ENCODE assay signal across 1 cellular context in the genomic region with DNA sequence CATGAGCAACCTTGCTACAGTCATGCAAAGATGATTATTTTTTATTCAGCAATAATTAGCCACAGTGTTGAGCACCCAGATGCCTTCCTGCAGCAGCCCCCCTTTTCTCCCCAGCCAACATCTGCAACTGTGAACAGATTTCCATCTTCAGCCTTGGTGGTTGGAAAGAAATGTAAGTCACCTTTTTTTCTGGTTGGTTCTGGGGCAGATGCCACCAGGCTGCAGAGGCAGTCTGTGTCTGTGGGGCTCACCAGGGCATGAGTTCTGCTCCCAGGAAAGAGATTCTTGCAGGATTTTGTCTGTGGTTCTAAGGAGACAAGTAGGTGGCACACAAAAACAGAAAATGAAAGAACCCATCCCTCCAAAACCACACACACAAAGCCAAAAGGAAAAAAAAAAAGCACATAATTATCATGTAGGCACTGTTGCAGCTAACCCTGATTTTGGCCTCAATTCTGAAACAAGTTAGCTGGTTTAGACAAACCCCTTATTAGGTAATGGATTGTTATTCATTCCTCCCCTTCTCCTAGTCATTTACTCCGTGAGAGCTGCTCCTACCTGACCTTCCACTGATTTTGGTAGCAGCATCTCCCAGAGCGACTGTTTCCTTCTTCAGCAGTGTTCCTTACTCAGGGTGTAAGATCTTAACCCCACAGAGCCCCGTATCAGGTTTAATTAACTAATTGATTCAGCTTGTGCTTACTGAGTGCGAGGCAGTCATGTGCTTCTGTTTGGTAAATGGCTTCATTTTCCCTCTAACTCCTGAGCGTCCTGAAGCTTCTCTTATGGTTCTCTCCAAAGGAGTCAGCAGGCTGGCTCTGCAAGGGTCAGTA.
TF ChIP-seq lines count a peak whose summit lies in the region.

No MANE protein-coding gene starts in this region.

TF ChIP-seq in SK-N-SH, 30 proteins besides CTCF, POLR2A, EP300 and RAD21 (continued from another document):
- no peak for TF ChIP-seq FOXM1 (IDR thresholded peaks at IDR 0.05; ENCODE audit: low read depth)
- TF ChIP-seq RFX5 (IDR thresholded peaks at IDR 0.05; ENCODE audit: low read length), result no peak
- no peak for TF ChIP-seq PBX3 (IDR thresholded peaks at IDR 0.05)
- TF ChIP-seq, protein P1, sequence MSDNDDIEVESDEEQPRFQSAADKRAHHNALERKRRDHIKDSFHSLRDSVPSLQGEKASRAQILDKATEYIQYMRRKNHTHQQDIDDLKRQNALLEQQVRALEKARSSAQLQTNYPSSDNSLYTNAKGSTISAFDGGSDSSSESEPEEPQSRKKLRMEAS (IDR thresholded peaks at IDR 0.05; ENCODE audit: low read depth), result no peak
- TF ChIP-seq MXI1 (IDR thresholded peaks at IDR 0.05; ENCODE audit: low read depth, low read length), result no peak
- no peak for TF ChIP-seq TCF12 (IDR thresholded peaks at IDR 0.05)
